9 cellular contexts compared by ENCODE assay signal in genomic region chr7:151517601-151518104, GRCh38. TPM values are rescaled to one million over a fixed set of nuclear protein-coding genes. Genes with fewer than 3 reads are reported as not detected.
DNase-seq lines count a peak whose midpoint lies in the region; ATAC-seq and TF ChIP-seq lines count a peak whose summit lies in the region.
"Had no signal": no experiment of that assay in that cellular context is flagged by ENCODE, and none has a peak within 500 bp of the region (broad histone marks: within the 10 kb centered on the region; RNA-seq: fewer than 3 reads in every experiment).

No MANE protein-coding gene starts in this region.

- H3K23ac ChIP-seq in trophoblast cell (ENCODE audit: low read length): no peak overlapping the region

- no peaks in the 10 kb centered on the region for H3K9me2 ChIP-seq in DOHH2 (replicated peaks; ENCODE audit: control insufficient read depth, low read length)

- no peak overlapping the region for H2BK5ac ChIP-seq in trophoblast cell (ENCODE audit: low read depth, low read length, poor library complexity)

- H3K36me3 ChIP-seq in DOHH2 (ENCODE audit: control insufficient read depth, low read length) (peaks cover 41% of the 10 kb centered on the region), Panc1 (ENCODE audit: control insufficient read depth, insufficient read depth, low read length) (peaks cover 3% of the 10 kb centered on the region; the same call in 1 of the 2 replicates), trophoblast cell (ENCODE audit: control insufficient read depth in 1 of 2, insufficient read depth in 2 of 2, low read length in 2 of 2) (no peaks in the 10 kb centered on the region)

- BruUV-seq in Panc1 (replicated peaks; lab: Mats Ljungman, UMichigan): no TSS peak

- CTCF ChIA-PET in Panc1 (lab: Charles Lee): no interaction called here

- H3K27me3 ChIP-seq in DOHH2 (ENCODE audit: control insufficient read depth, low read length) (no peaks in the 10 kb centered on the region), Panc1 (ENCODE audit: control insufficient read depth, insufficient read depth, low read length) (no peaks in the 10 kb centered on the region), trophoblast cell (ENCODE audit: insufficient read depth, low read length) (no peaks in the 10 kb centered on the region)

- H3K4me2 ChIP-seq in DOHH2 (ENCODE audit: low read length) (peak overlapping the region; percentile 83), trophoblast cell (ENCODE audit: low read length) (peak overlapping the region; percentile 87)

- H2BK12ac ChIP-seq in trophoblast cell (ENCODE audit: low read length): no peak overlapping the region

- POLR2A ChIA-PET in Panc1 (lab: Charles Lee): interaction anchor here (0.8 kb wide), 1 partner anchor 9 kb away, joined by 4 read pairs; no protein-coding TSS in a partner anchor

- no peak overlapping the region for H4K8ac ChIP-seq in trophoblast cell (ENCODE audit: low read depth, low read length)

- H3K9me3 ChIP-seq in DOHH2 (ENCODE audit: control insufficient read depth, insufficient read depth, low read length) (peaks cover 8% of the 10 kb centered on the region), Panc1 (ENCODE audit: control insufficient read depth, insufficient read depth, low read depth, low read length) (no peaks in the 10 kb centered on the region), trophoblast cell (ENCODE audit: insufficient read depth, low read depth, low read length) (peaks cover 2% of the 10 kb centered on the region)

- H3K9ac ChIP-seq in trophoblast cell (ENCODE audit: low read length): peak overlapping the region; percentile 45

- 0 out of 2 replicates have a peak, but pooled peaks cover 2% of the 10 kb centered on the region for H3F3A ChIP-seq in DOHH2 (ENCODE audit: control insufficient read depth, insufficient read depth)

- peaks cover 67% of the 10 kb centered on the region for H3K79me2 ChIP-seq in DOHH2 (ENCODE audit: control insufficient read depth, low read length)
- H3K79me2 ChIP-seq in trophoblast cell (ENCODE audit: control insufficient read depth, insufficient read depth, low read length, poor library complexity): peaks cover 26% of the 10 kb centered on the region

- DNase-seq in Panc1 (ENCODE audit: low read depth, low spot score): no peak
- no peak for DNase-seq in epithelial cell of prostate (ENCODE audit: low read depth, low spot score)
- DNase-seq in trophoblast cell: no peak
- no peak for DNase-seq in central memory CD4-positive, alpha-beta T cell
- no peak for DNase-seq in stimulated activated CD8-positive, alpha-beta memory T cell treated with anti-CD3 and anti-CD28 coated beads, Interleukin-4, amount 100 ng/mL, for 48 hours
- DNase-seq in NCI-H2227 (lab: John Stamatoyannopoulos, UW; ENCODE audit: unreplicated experiment): no peak
- DNase-seq in HK-2 (ENCODE audit: unreplicated experiment): no peak
- DNase-seq: GOT3 had no signal

- TF ChIP-seq CTCF in DOHH2 (IDR thresholded peaks at IDR 0.05; ENCODE audit: low read depth, low read length, poor library complexity, severe bottlenecking) (no peak), Panc1 (IDR thresholded peaks at IDR 0.05) (no peak)

- H2BK120ac ChIP-seq in trophoblast cell (ENCODE audit: insufficient read depth, low read length, poor library complexity): no peak overlapping the region

- H3K4me3 ChIP-seq in DOHH2 (ENCODE audit: low read length) (peak overlapping the region; percentile 93), Panc1 (ENCODE audit: low read depth in 2 of 2, low read length in 2 of 2) (peak overlapping the region; percentile 85 to 99), trophoblast cell (ENCODE audit: low read depth, low read length) (peak overlapping the region; percentile 93)

- in situ Hi-C loops in Panc1 (cut with HindIII; ENCODE audit: low pct_unique_long_range_greater_than_20kb, low sequenced_read_pairs): no loop called here

- ATAC-seq in Panc1: no peak

- no peak overlapping the region for H2AFZ ChIP-seq in trophoblast cell (ENCODE audit: insufficient read depth, low read length, poor library complexity)

- H4K12ac ChIP-seq in trophoblast cell (ENCODE audit: low read depth, low read length): no peak overlapping the region

- peaks cover 54% of the 10 kb centered on the region for H4K20me1 ChIP-seq in DOHH2 (ENCODE audit: control insufficient read depth, insufficient read depth, low read depth, low read length)

- no peak overlapping the region for H3K14ac ChIP-seq in trophoblast cell (ENCODE audit: low read length)

- H2AK5ac ChIP-seq in trophoblast cell (ENCODE audit: low read length): no peak overlapping the region

- H3K4ac ChIP-seq in trophoblast cell (ENCODE audit: low read depth, low read length): peak overlapping the region; percentile 76

- H3K27ac ChIP-seq in DOHH2 (ENCODE audit: low read depth, low read length): no peak overlapping the region
- H3K27ac ChIP-seq in Panc1 (ENCODE audit: low read length): peak overlapping the region; percentile 99
- peak overlapping the region; percentile 96 for H3K27ac ChIP-seq in epithelial cell of prostate
- no peak overlapping the region for H3K27ac ChIP-seq in trophoblast cell (ENCODE audit: low read depth, low read length)

- H4K91ac ChIP-seq in trophoblast cell (ENCODE audit: low read depth, low read length): no peak overlapping the region

- no CpG with 5 or more reads among the region's 7 CpGs for WGBS in trophoblast cell (ENCODE audit: extremely low coverage, insufficient coverage, insufficient read length)

- intact Hi-C loops in Panc1 (cut with micrococcal nuclease; ENCODE audit: unreplicated experiment): loop anchor here (5.0 kb wide), 1 partner anchor 55 kb away; no protein-coding TSS in a partner anchor

- H3K18ac ChIP-seq in trophoblast cell (ENCODE audit: low read length): no peak overlapping the region

- H3K4me1 ChIP-seq in DOHH2 (ENCODE audit: control insufficient read depth, low read length) (peaks cover 28% of the 10 kb centered on the region), Panc1 (ENCODE audit: control insufficient read depth, insufficient read depth, low read length) (peaks cover 43% of the 10 kb centered on the region), trophoblast cell (ENCODE audit: control insufficient read depth in 1 of 2, insufficient read depth in 2 of 2, low read length in 2 of 2) (peaks cover 0 to 11% of the 10 kb centered on the region in 2 experiments)

- peaks cover 12% of the 10 kb centered on the region for H3K79me1 ChIP-seq in trophoblast cell (ENCODE audit: low read length)

RNA-seq across cellular contexts. Expression of gene RHEB, which starts 2.0 kb away (rescaled TPM):
- total RNA-seq in Panc1 (2021; ENCODE audit: unreplicated experiment): 259 TPM
- 147 TPM for polyA plus RNA-seq in Panc1 (2012; ENCODE audit: insufficient read length)
- 145 and 153 TPM in 2 replicates for polyA plus RNA-seq in trophoblast cell (2013)

Comparison
In these comparisons a context has a peak if more than half of its experiments do, and no peak if none do; other contexts are left out.
1. H3K27ac ChIP-seq: peak in Panc1 (single experiment) and epithelial cell of prostate (single experiment); none in DOHH2 (single experiment) and trophoblast cell (single experiment).
2. Peak in every context shown above with its lines, with median percentiles within 50 percentile points of each other: H3K4me3 ChIP-seq.